In genomic region chr4:56762484-56763250, GRCh38 we compare ENCODE assay signal across 15 cellular contexts. TPM values are rescaled to one million over a fixed set of nuclear protein-coding genes. Genes with fewer than 3 reads are reported as not detected.
DNase-seq lines count a peak whose midpoint lies in the region; ATAC-seq and TF ChIP-seq lines count a peak whose summit lies in the region.
"Had no signal": no experiment of that assay in that cellular context is flagged by ENCODE, and none has a peak within 500 bp of the region (broad histone marks: within the 10 kb centered on the region; RNA-seq: fewer than 3 reads in every experiment).

No MANE protein-coding gene starts in this region.

- no peaks in the 10 kb centered on the region for H3K36me3 Mint-ChIP-seq in activated T-helper 17 cell treated with anti-CD3 and anti-CD28 coated beads, Interleukin-2, amount 50 U/mL, for 72 hours (ENCODE audit: low read depth)
- no peaks in the 10 kb centered on the region for H3K36me3 Mint-ChIP-seq in type B pancreatic cell

- no peaks in the 10 kb centered on the region for H3K9me3 Mint-ChIP-seq in activated T-helper 17 cell treated with anti-CD3 and anti-CD28 coated beads, Interleukin-2, amount 50 U/mL, for 72 hours
- H3K9me3 Mint-ChIP-seq in type B pancreatic cell: no peaks in the 10 kb centered on the region

- TF ChIP-seq CTCF in type B pancreatic cell (conservative IDR thresholded peaks at IDR 0.05): no peak

- peak overlapping the region; percentile 63 for H3K27ac Mint-ChIP-seq in activated T-helper 17 cell treated with anti-CD3 and anti-CD28 coated beads, Interleukin-2, amount 50 U/mL, for 72 hours
- peak overlapping the region; percentile 50 for H3K27ac Mint-ChIP-seq in type B pancreatic cell

- intact Hi-C loops in sciatic nerve (cut with DNase I): no loop called here

- peaks cover 13% of the 10 kb centered on the region for H3K4me1 Mint-ChIP-seq in activated T-helper 17 cell treated with anti-CD3 and anti-CD28 coated beads, Interleukin-2, amount 50 U/mL, for 72 hours
- peaks cover 3% of the 10 kb centered on the region for H3K4me1 Mint-ChIP-seq in type B pancreatic cell (ENCODE audit: unreplicated experiment)

- H3K4me3 Mint-ChIP-seq in activated T-helper 17 cell treated with anti-CD3 and anti-CD28 coated beads, Interleukin-2, amount 50 U/mL, for 72 hours: peak overlapping the region; percentile 4
- no peak overlapping the region for H3K4me3 Mint-ChIP-seq in type B pancreatic cell

- ATAC-seq in HG03159 (IDR thresholded peaks at IDR 0.05; ENCODE audit: unreplicated experiment) (peak; percentile 38), GM19467 (IDR thresholded peaks at IDR 0.05; ENCODE audit: unreplicated experiment) (no peak), sciatic nerve (no peak)
- ATAC-seq in activated T-helper 17 cell treated with anti-CD3 and anti-CD28 coated beads, Interleukin-2, amount 50 U/mL, for 72 hours (replicated peaks): peak; percentile 91

- DNase-seq in stimulated activated CD4-positive, alpha-beta T cell treated with anti-CD3 and anti-CD28 coated beads, Interleukin-15, amount 100 ng/mL, for 24 hours: peak; percentile 8
- DNase-seq in stimulated activated CD4-positive, alpha-beta T cell treated with anti-CD3 and anti-CD28 coated beads, Interleukin-2, amount 100 ng/mL, for 48 hours: no peak
- DNase-seq in type B pancreatic cell (ENCODE audit: extremely low spot score, unreplicated experiment) (no peak), NCI-H2029 treated with DMSO at 0.1 percent for 48 hours (lab: John Stamatoyannopoulos, UW) (no peak), sciatic nerve (ENCODE audit: low spot score) (no peak)
- DNase-seq: activated CD8-positive, alpha-beta memory T cell treated with anti-CD3 and anti-CD28 coated beads, Interleukin-2, amount 50 U/mL, for 48 hours; aorta; kidney; MG63; NCI-H2171 treated with DMSO at 0.1 percent for 48 hours; stimulated activated CD4-positive, alpha-beta T cell treated with anti-CD3 and anti-CD28 coated beads, Interleukin-4, amount 100 ng/mL, for 4 hours had no signal

- H3K27me3 Mint-ChIP-seq in activated T-helper 17 cell treated with anti-CD3 and anti-CD28 coated beads, Interleukin-2, amount 50 U/mL, for 72 hours: no peaks in the 10 kb centered on the region
- peaks cover 8% of the 10 kb centered on the region for H3K27me3 Mint-ChIP-seq in type B pancreatic cell

RNA-seq across cellular contexts. Expression of gene SPINK2, which starts 58.8 kb away (rescaled TPM):
- not detected for total RNA-seq in activated T-helper 17 cell treated with anti-CD3 and anti-CD28 coated beads, Interleukin-2, amount 50 U/mL, for 72 hours
- total RNA-seq in type B pancreatic cell (ENCODE audit: low replicate concordance): 0.87 and 4.6 TPM in 2 replicates
- not detected for total RNA-seq in sciatic nerve
- total RNA-seq: aorta, frontal cortex had no signal

Comparison
In these comparisons a context has a peak if more than half of its experiments do, and no peak if none do; other contexts are left out.
1. ATAC-seq: peak in HG03159 (single experiment) and activated T-helper 17 cell treated with anti-CD3 and anti-CD28 coated beads, Interleukin-2, amount 50 U/mL, for 72 hours (single experiment); none in GM19467 (single experiment) and sciatic nerve (single experiment).